Comparison of ENCODE assay signal across 14 cellular contexts in the genomic region with DNA sequence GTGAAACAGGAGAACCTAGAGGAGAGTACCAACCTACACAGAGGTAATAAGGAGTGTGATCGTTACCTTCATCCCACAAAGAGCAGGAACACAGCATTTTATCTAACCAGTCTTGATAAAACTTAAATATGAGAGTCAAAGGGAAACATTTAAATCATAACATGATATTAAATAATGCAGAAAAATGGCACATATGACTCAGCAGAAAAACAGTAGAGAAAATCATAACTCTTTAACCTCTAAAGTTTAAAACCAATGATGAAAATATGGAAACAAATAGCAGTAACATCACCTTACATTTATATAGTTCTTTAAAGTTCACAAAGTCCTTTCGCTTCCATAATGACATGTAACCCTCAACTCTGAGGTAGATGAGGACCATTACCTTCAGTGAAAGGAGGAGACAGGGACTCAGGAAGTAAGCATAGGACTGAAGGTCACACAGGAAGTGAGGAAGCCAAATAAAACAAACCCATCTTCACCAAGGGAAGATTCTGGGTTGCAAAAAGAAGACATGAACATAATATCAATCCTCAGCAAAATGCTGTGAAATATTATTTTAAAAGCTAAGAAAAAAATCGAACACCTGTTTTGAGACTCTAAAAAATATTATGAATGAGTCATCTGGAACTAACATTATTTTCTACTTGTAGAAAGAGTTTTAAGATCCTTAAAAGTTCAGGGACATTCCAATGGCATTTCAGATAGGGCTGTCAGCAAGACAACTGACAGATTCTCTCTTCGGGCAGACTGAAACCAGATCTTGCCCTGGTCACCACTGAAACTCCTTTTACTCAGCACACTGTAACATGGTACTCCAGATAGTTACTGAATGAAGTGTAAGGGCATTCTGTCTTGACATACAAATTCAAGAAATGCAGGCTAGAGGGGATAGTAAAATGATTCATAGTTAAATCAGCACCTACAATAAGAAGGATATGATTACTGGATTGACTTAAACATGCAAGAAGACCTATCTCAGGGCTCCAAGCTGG.
A peak's percentile ranks its signal among the peaks of the same experiment; 100 is the strongest.
DNase-seq lines count a peak whose midpoint lies in the region; ATAC-seq, FAIRE-seq and TF ChIP-seq lines count a peak whose summit lies in the region.
"Had no signal": no experiment of that assay in that cellular context is flagged by ENCODE, and none has a peak within 500 bp of the region (broad histone marks: within the 10 kb centered on the region; RNA-seq: fewer than 3 reads in every experiment).

No MANE protein-coding gene starts in this region.

- FAIRE-seq in GM12892 (lab: Jason Lieb, UNC): peak; percentile 46
- FAIRE-seq in RCC 7860 (lab: Jason Lieb, UNC): no peak
- FAIRE-seq: endometrium had no signal

- no peak for TF ChIP-seq POLR2A in GM12892 (IDR thresholded peaks at IDR 0.05; ENCODE audit: low read depth, low read length)

- DNase-seq in GM12892 (ENCODE audit: insufficient read length) (no peak), LHCN-M2 (ENCODE audit: low read depth) (peak; percentile 23), iris pigment epithelial cell (ENCODE audit: low read depth) (peak; percentile 1), RCC 7860 (ENCODE audit: low spot score) (no peak), activated T-cell treated with anti-CD3 and anti-CD28 coated beads for 4 hours (no peak), NCI-H1048 (lab: John Stamatoyannopoulos, UW) (no peak), hypothalamus (lab: John Stamatoyannopoulos, UW) (no peak)
- DNase-seq: activated CD4-positive, alpha-beta memory T cell treated with anti-CD3 and anti-CD28 coated beads, Interleukin-2, amount 10 ng/mL, durations not matched to agents 7 days and 5 days; amygdala; NCI-H1092; NCI-H526; stimulated activated naive CD4-positive, alpha-beta T cell had no signal

- peak; percentile 80 for ATAC-seq in GM21381 (IDR thresholded peaks at IDR 0.05; ENCODE audit: unreplicated experiment)

Comparison
In these comparisons a context has a peak if more than half of its experiments do, and no peak if none do; other contexts are left out.
1. DNase-seq: peak in LHCN-M2 (single experiment) and iris pigment epithelial cell (single experiment); none in GM12892 (single experiment), RCC 7860 (single experiment), activated T-cell treated with anti-CD3 and anti-CD28 coated beads for 4 hours (single experiment), NCI-H1048 (single experiment) and hypothalamus (0 of 51).